20 cellular contexts compared by ENCODE assay signal in the genomic region with DNA sequence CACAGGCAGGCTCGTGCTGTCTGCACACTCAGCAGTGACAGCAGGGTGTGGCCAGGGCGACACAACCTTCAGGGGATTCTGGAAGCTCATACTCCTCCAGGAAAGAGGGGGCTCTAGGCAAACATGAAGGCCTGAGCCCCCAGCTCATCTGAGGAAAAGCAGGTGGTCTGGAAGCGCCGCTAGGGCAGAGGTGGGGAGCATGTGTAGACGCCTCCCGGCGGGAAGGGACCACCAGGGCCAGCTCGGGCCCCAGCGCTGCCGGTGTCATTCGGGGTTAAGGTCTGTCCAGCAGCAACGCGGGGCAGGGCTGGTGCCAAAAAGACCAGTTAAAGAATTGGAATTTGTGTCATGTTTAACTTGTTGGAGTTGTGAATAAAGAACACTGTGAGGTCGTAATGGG. TPM values are rescaled to one million over a fixed set of nuclear protein-coding genes. Genes with fewer than 3 reads are reported as not detected.
DNase-seq lines count a peak whose midpoint lies in the region; ATAC-seq, FAIRE-seq and TF ChIP-seq lines count a peak whose summit lies in the region.
"Had no signal": no experiment of that assay in that cellular context is flagged by ENCODE, and none has a peak within 500 bp of the region (broad histone marks: within the 10 kb centered on the region; RNA-seq: fewer than 3 reads in every experiment).

No MANE protein-coding gene starts in this region.

- no peaks in the 10 kb centered on the region for H4K20me1 ChIP-seq in HepG2 (ENCODE audit: insufficient read depth, low read length)

- no peak for TF ChIP-seq RAD21 in HepG2 (CRISPR knock-in tag; IDR thresholded peaks at IDR 0.05)

- no peaks in the 10 kb centered on the region for H3K79me2 ChIP-seq in HepG2 (ENCODE audit: insufficient read depth, low read length)

- no peaks in the 10 kb centered on the region for H3K4me1 ChIP-seq in HepG2 (ENCODE audit: insufficient read depth, low read length)
- peaks cover 0 to 7% (median 0%) of the 10 kb centered on the region in 4 donors for H3K4me1 ChIP-seq in right lobe of liver
- H3K4me1 ChIP-seq in esophagus muscularis mucosa: peaks cover 0 to 3% (median 0%) of the 10 kb centered on the region in 4 donors
- H3K4me1 ChIP-seq in psoas muscle: peaks cover 2% of the 10 kb centered on the region

- CTCF ChIA-PET in HepG2 (lab: Yijun Ruan, JAX; ENCODE audit: low intra/inter-chr PET ratio, low total read pairs): no interaction called here

- DNase-seq in HepG2 (ENCODE audit: low spot score): no peak
- no peak for DNase-seq in right lobe of liver
- DNase-seq in esophagus muscularis mucosa (ENCODE audit: extremely low spot score): peak; percentile 37
- DNase-seq in psoas muscle: no peak
- DNase-seq in NCI-H1092 treated with DMSO at 0.1 percent for 48 hours (lab: John Stamatoyannopoulos, UW): no peak
- no peak for DNase-seq in Kasumi-1 (lab: John Stamatoyannopoulos, UW)
- DNase-seq: CD8-positive, alpha-beta memory T cell; DMS79; NCI-H1436; NCI-H1930; NCI-H446 treated with DMSO at 0.1 percent for 48 hours; NCI-H69 had no signal

- no peak for TF ChIP-seq EP300 in HepG2 (IDR thresholded peaks at IDR 0.05; ENCODE audit: low read depth in 2 of 2, low read length in 2 of 2)
- TF ChIP-seq EP300 in HepG2 (CRISPR knock-in tag; IDR thresholded peaks at IDR 0.05; ENCODE audit: borderline replicate concordance): no peak
- no peak for TF ChIP-seq EP300 in esophagus muscularis mucosa (IDR thresholded peaks at IDR 0.05)

- POLR2A ChIA-PET in HepG2 (lab: Yijun Ruan, JAX): no interaction called here

- H3K27me3 ChIP-seq in HepG2 (ENCODE audit: control insufficient read depth in 1 of 2, insufficient read depth in 2 of 2, low read length in 2 of 2) (no peaks in the 10 kb centered on the region), right lobe of liver (no peaks in the 10 kb centered on the region), esophagus muscularis mucosa (no peaks in the 10 kb centered on the region), psoas muscle (ENCODE audit: insufficient read depth in 3 of 3, low read length in 2 of 3) (no peaks in the 10 kb centered on the region)
- H3K27me3 ChIP-seq: SJSA1 had no signal

- no peak overlapping the region for H3K9ac ChIP-seq in HepG2 (ENCODE audit: insufficient read depth, low read depth, low read length)
- H3K9ac ChIP-seq: KMS-11 had no signal

- H3K27ac ChIP-seq in HepG2 (ENCODE audit: extremely low read length, insufficient read depth, low read length) (no peak overlapping the region), right lobe of liver (no peak overlapping the region), angular gyrus (ENCODE audit: low read depth, low read length) (peak overlapping the region; percentile 99), esophagus muscularis mucosa (replicated peaks in 1 of 4) (no peak overlapping the region), temporal lobe (ENCODE audit: low read depth, low read length) (peak overlapping the region; percentile 96), psoas muscle (no peak overlapping the region)
- H3K27ac ChIP-seq: KMS-11, SJSA1 had no signal

- H3K4me3 ChIP-seq in HepG2 (replicated peaks in 1 of 3; ENCODE audit: insufficient read depth in 1 of 3, low read depth in 2 of 3, low read length in 3 of 3) (no peak overlapping the region), right lobe of liver (no peak overlapping the region), esophagus muscularis mucosa (no peak overlapping the region), psoas muscle (no peak overlapping the region)
- H3K4me3 ChIP-seq: SJSA1 had no signal

- in situ Hi-C loops in HepG2 (cut with HindIII; ENCODE audit: extremely low pct_ligation_motif_present, low pct_unique_long_range_greater_than_20kb): no loop called here

- TF ChIP-seq POLR2A in HepG2 (IDR thresholded peaks at IDR 0.05; ENCODE audit: insufficient read depth in 1 of 2, low read depth in 2 of 2, low read length in 2 of 2): no peak
- TF ChIP-seq POLR2A in right lobe of liver (IDR thresholded peaks at IDR 0.05): no peak
- TF ChIP-seq POLR2A in esophagus muscularis mucosa (IDR thresholded peaks at IDR 0.05; ENCODE audit: low read depth): no peak

- intact Hi-C loops in HepG2 (cut with micrococcal nuclease; ENCODE audit: unreplicated experiment): no loop called here
- intact Hi-C loops in right lobe of liver (cut with DNase I): no loop called here
- intact Hi-C loops in esophagus muscularis mucosa (cut with DNase I): no loop called here
- intact Hi-C loops in psoas muscle (cut with DNase I): no loop called here

- BruUV-seq in HepG2 (replicated peaks; lab: Mats Ljungman, UMichigan): no TSS peak

- H3K9me3 ChIP-seq in HepG2 (ENCODE audit: low read length) (no peaks in the 10 kb centered on the region), right lobe of liver (no peaks in the 10 kb centered on the region), esophagus muscularis mucosa (no peaks in the 10 kb centered on the region), psoas muscle (no peaks in the 10 kb centered on the region)
- H3K9me3 ChIP-seq: SJSA1 had no signal

- no peak for ATAC-seq in HepG2
- no peak for ATAC-seq in right lobe of liver
- no peak for ATAC-seq in psoas muscle
- ATAC-seq: Panc1 had no signal

- H3K36me3 ChIP-seq in HepG2 (replicated peaks in 1 of 2; ENCODE audit: control insufficient read depth in 1 of 2, insufficient read depth in 2 of 2, low read length in 2 of 2) (peaks cover 27 to 67% of the 10 kb centered on the region in 2 experiments), right lobe of liver (peaks cover 0 to 71% (median 26%) of the 10 kb centered on the region in 4 donors), esophagus muscularis mucosa (peaks cover 51 to 93% (median 83%) of the 10 kb centered on the region in 4 donors), psoas muscle (ENCODE audit: insufficient read depth in 1 of 2, low read depth in 1 of 2) (peaks cover 4 to 87% of the 10 kb centered on the region in 2 donors)

- TF ChIP-seq CTCF in HepG2 (CRISPR knock-in tag; IDR thresholded peaks at IDR 0.05) (no peak), right lobe of liver (IDR thresholded peaks at IDR 0.05) (no peak), esophagus muscularis mucosa (IDR thresholded peaks at IDR 0.05) (no peak), psoas muscle (IDR thresholded peaks at IDR 0.05) (no peak)

- H3K4me2 ChIP-seq in HepG2 (ENCODE audit: low read depth, low read length): no peak overlapping the region
- H3K4me2 ChIP-seq: KMS-11 had no signal

- WGBS in HepG2 (ENCODE audit: low lambda C conversion rate): 97% methylated on average over 14 of the region's 14 CpGs
- 91% methylated on average over 12 of the region's 14 CpGs for WGBS in right lobe of liver (ENCODE audit: insufficient coverage, low coverage, low lambda C conversion rate, missing lambda C conversion rate)
- 88% methylated on average over 14 of the region's 14 CpGs for WGBS in esophagus muscularis mucosa
- WGBS in psoas muscle, 3 donors: 89 to 90% (median 90%) methylated on average over 14 of the region's 14 CpGs

- H2AFZ ChIP-seq in HepG2 (ENCODE audit: low read length): no peak overlapping the region

- no peak for FAIRE-seq in HepG2 (lab: Jason Lieb, UNC)
- FAIRE-seq: GM12892, GM18507, H1 had no signal

TF ChIP-seq in HepG2, 621 proteins besides CTCF, POLR2A, EP300 and RAD21:
- TF ChIP-seq, protein P1, sequence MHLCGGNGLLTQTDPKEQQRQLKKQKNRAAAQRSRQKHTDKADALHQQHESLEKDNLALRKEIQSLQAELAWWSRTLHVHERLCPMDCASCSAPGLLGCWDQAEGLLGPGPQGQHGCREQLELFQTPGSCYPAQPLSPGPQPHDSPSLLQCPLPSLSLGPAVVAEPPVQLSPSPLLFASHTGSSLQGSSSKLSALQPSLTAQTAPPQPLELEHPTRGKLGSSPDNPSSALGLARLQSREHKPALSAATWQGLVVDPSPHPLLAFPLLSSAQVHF (CRISPR knock-in tag; IDR thresholded peaks at IDR 0.05): no peak
- TF ChIP-seq AGO2 (optimal IDR thresholded peaks at IDR 0.05; ENCODE audit: low read depth, low read length): peak; percentile 33

RNA-seq across cellular contexts. Expression of a gene that starts 39.3 kb away (rescaled TPM):
- total RNA-seq in HepG2 (2016; rRNA removed; fragmentation: Illumina TruSeq; extraction: Trizol) (39.0 and 39.1 TPM in 2 replicates), right lobe of liver (1 to 10 TPM; 3.2 to 7.4 (median 4.2) TPM), esophagus muscularis mucosa (10 to 100 TPM; 17.0 to 25.3 (median 25.1) TPM), temporal lobe (6.6 TPM), psoas muscle (10 to 100 TPM in 2 of 4 donors, 1 to 10 TPM in 2; 2.6 to 30.2 (median 12.4) TPM)
- 50.4 and 51.2 TPM in 2 replicates for total RNA-seq in HepG2 (2016; cell fraction: cytosol; rRNA removed; fragmentation: Illumina TruSeq; extraction: Trizol; ENCODE audit: low read depth)
- 32.6 and 44.6 TPM in 2 replicates for total RNA-seq in HepG2 (2016; cell fraction: insoluble cytoplasmic fraction; rRNA removed; fragmentation: Illumina TruSeq; extraction: Trizol)
- total RNA-seq in HepG2 (2016; cell fraction: membrane; rRNA removed; fragmentation: Illumina TruSeq; extraction: Trizol): 52.4 and 52.9 TPM in 2 replicates
- total RNA-seq in HepG2 (2016; cell fraction: nucleus; rRNA removed; fragmentation: Illumina TruSeq; extraction: Trizol): 33.3 and 38.2 TPM in 2 replicates
- polyA plus RNA-seq in HepG2 (2011; rRNA removed) (57.6 and 59.5 TPM in 2 replicates), psoas muscle (1 to 10 TPM; 3.2 to 8.1 (median 6.1) TPM)
- polyA plus RNA-seq in HepG2 (2011; cell fraction: cytosol; rRNA removed): 44.7 and 49.0 TPM in 2 replicates
- polyA plus RNA-seq in HepG2 (2011; cell fraction: nucleus; rRNA removed): 85.9 and 86.7 TPM in 2 replicates
- 53.7 and 59.9 TPM in 2 replicates for polyA plus RNA-seq in HepG2 (2012)
- polyA plus RNA-seq in HepG2 (2016; cell fraction: cytosol; fragmentation: Illumina TruSeq; extraction: Trizol; ENCODE audit: low read depth): 53.0 and 54.8 TPM in 2 replicates
- polyA plus RNA-seq in HepG2 (2016; cell fraction: insoluble cytoplasmic fraction; fragmentation: Illumina TruSeq; extraction: Trizol; ENCODE audit: low read depth): 28.2 and 29.0 TPM in 2 replicates
- polyA plus RNA-seq in HepG2 (2016; cell fraction: membrane; fragmentation: Illumina TruSeq; extraction: Trizol; ENCODE audit: low read depth): 41.5 and 42.8 TPM in 2 replicates
- polyA plus RNA-seq in HepG2 (2016; cell fraction: nucleus; fragmentation: Illumina TruSeq; extraction: Trizol; ENCODE audit: insufficient read depth, low read depth): 49.3 and 52.0 TPM in 2 replicates
- polyA minus RNA-seq in HepG2 (2011; rRNA and poly(A)+ RNA removed; ENCODE audit: low replicate concordance): 21.9 and 161 TPM in 2 replicates
- polyA minus RNA-seq in HepG2 (2011; cell fraction: cytosol; rRNA and poly(A)+ RNA removed): 57.2 and 71.5 TPM in 2 replicates
- 135 and 148 TPM in 2 replicates for polyA minus RNA-seq in HepG2 (2011; cell fraction: nucleus; rRNA and poly(A)+ RNA removed)

Comparison
In these comparisons a context has a peak if more than half of its experiments do, and no peak if none do; other contexts are left out.
1. H3K27ac ChIP-seq: peak in angular gyrus (single experiment) and temporal lobe (single experiment); none in HepG2 (single experiment), right lobe of liver (0 of 3), esophagus muscularis mucosa (0 of 4) and psoas muscle (single experiment).